Comparison of ENCODE assay signal across 15 cellular contexts in the genomic region with DNA sequence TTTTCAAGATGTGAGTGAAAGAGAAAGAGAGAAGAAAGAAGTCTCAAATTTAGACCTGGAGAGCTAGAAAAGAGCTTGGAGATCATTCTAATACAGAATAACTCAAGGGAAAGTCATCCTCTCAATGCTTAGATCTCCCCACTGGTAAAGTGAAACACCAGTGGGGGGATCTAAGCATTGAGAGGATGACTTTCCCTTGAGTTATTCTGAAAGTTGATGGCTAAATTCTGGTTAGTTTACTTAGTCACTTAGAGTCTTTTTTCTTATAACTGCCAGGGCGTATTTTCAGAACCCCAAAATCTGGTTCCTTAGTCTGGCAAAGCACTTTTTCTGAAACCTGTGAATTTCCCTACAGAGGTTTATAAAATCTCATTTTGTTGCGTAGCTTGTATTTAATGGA.
"Had no signal": no experiment of that assay in that cellular context is flagged by ENCODE, and none has a peak within 500 bp of the region (broad histone marks: within the 10 kb centered on the region; RNA-seq: fewer than 3 reads in every experiment).

No MANE protein-coding gene starts in this region.

- H3K9me3 Mint-ChIP-seq: activated CD4-positive, alpha-beta T cell treated with anti-CD3 and anti-CD28 coated beads, Interleukin-2, amount 10 ng/mL, durations not matched to agents 24 days and 14 days; activated naive CD4-positive, alpha-beta T cell treated with anti-CD3 and anti-CD28 coated beads, Interleukin-2, amount 50 U/mL, for 24 hours; neural progenitor cell; stimulated activated naive CD8-positive, alpha-beta T cell treated with anti-CD3 and anti-CD28 coated beads, Interleukin-15, amount 100 ng/mL, for 72 hours had no signal

- H3K4me1 ChIP-seq: gastrocnemius medialis, neural progenitor cell had no signal

- H2AFZ ChIP-seq: neural progenitor cell had no signal

- H3K27me3 Mint-ChIP-seq: activated CD4-positive, alpha-beta T cell treated with anti-CD3 and anti-CD28 coated beads, Interleukin-2, amount 10 ng/mL, durations not matched to agents 24 days and 14 days; activated naive CD4-positive, alpha-beta T cell treated with anti-CD3 and anti-CD28 coated beads, Interleukin-2, amount 50 U/mL, for 24 hours; stimulated activated naive CD8-positive, alpha-beta T cell treated with anti-CD3 and anti-CD28 coated beads, Interleukin-15, amount 100 ng/mL, for 72 hours had no signal

- H3K27ac Mint-ChIP-seq: activated CD4-positive, alpha-beta T cell treated with anti-CD3 and anti-CD28 coated beads, Interleukin-2, amount 10 ng/mL, durations not matched to agents 24 days and 14 days; activated naive CD4-positive, alpha-beta T cell treated with anti-CD3 and anti-CD28 coated beads, Interleukin-2, amount 50 U/mL, for 24 hours; neural progenitor cell; stimulated activated naive CD8-positive, alpha-beta T cell treated with anti-CD3 and anti-CD28 coated beads, Interleukin-15, amount 100 ng/mL, for 72 hours; WTC11 had no signal

- ATAC-seq: body of pancreas; gastrocnemius medialis; stimulated activated naive CD8-positive, alpha-beta T cell treated with anti-CD3 and anti-CD28 coated beads, Interleukin-15, amount 100 ng/mL, for 72 hours; WTC11 had no signal

- H3K4me1 Mint-ChIP-seq: activated CD4-positive, alpha-beta T cell treated with anti-CD3 and anti-CD28 coated beads, Interleukin-2, amount 10 ng/mL, durations not matched to agents 24 days and 14 days; activated naive CD4-positive, alpha-beta T cell treated with anti-CD3 and anti-CD28 coated beads, Interleukin-2, amount 50 U/mL, for 24 hours; stimulated activated naive CD8-positive, alpha-beta T cell treated with anti-CD3 and anti-CD28 coated beads, Interleukin-15, amount 100 ng/mL, for 72 hours had no signal

- H3K4me3 ChIP-seq: body of pancreas, gastrocnemius medialis, neural progenitor cell, pancreas had no signal

- H3K27ac ChIP-seq: body of pancreas, gastrocnemius medialis, neural progenitor cell, pancreas had no signal

- DNase-seq: activated CD4-positive, alpha-beta T cell treated with anti-CD3 and anti-CD28 coated beads, Interleukin-2, amount 10 ng/mL, durations not matched to agents 24 days and 14 days; activated effector memory CD4-positive, alpha-beta T cell treated with Interleukin-2 at 50 U/mL for 16 hours; amniotic stem cell; body of pancreas; central memory CD4-positive, alpha-beta T cell; cortex of kidney; effector memory CD4-positive, alpha-beta T cell; gastrocnemius medialis; pancreas; stimulated activated CD4-positive, alpha-beta T cell treated with anti-CD3 and anti-CD28 coated beads, Interleukin-2, amount 100 ng/mL, for 48 hours; stimulated activated CD8-positive, alpha-beta memory T cell treated with anti-CD3 and anti-CD28 coated beads, Interleukin-4, amount 100 ng/mL, for 48 hours; stimulated activated naive CD8-positive, alpha-beta T cell treated with anti-CD3 and anti-CD28 coated beads, Interleukin-15, amount 100 ng/mL, for 72 hours had no signal

- H3K36me3 Mint-ChIP-seq: activated naive CD4-positive, alpha-beta T cell treated with anti-CD3 and anti-CD28 coated beads, Interleukin-2, amount 50 U/mL, for 24 hours; neural progenitor cell had no signal

- H3K36me3 ChIP-seq: gastrocnemius medialis, neural progenitor cell, pancreas had no signal

- H3K4me3 Mint-ChIP-seq: activated CD4-positive, alpha-beta T cell treated with anti-CD3 and anti-CD28 coated beads, Interleukin-2, amount 10 ng/mL, durations not matched to agents 24 days and 14 days; activated naive CD4-positive, alpha-beta T cell treated with anti-CD3 and anti-CD28 coated beads, Interleukin-2, amount 50 U/mL, for 24 hours; neural progenitor cell; stimulated activated naive CD8-positive, alpha-beta T cell treated with anti-CD3 and anti-CD28 coated beads, Interleukin-15, amount 100 ng/mL, for 72 hours; WTC11 had no signal

- H3K9me3 ChIP-seq: body of pancreas, gastrocnemius medialis, pancreas had no signal

- H3K27me3 ChIP-seq: body of pancreas, gastrocnemius medialis, neural progenitor cell, pancreas had no signal

- H3K4me2 ChIP-seq: neural progenitor cell had no signal
